Comparison of ENCODE assay signal across 1 cellular context in the genomic region with DNA sequence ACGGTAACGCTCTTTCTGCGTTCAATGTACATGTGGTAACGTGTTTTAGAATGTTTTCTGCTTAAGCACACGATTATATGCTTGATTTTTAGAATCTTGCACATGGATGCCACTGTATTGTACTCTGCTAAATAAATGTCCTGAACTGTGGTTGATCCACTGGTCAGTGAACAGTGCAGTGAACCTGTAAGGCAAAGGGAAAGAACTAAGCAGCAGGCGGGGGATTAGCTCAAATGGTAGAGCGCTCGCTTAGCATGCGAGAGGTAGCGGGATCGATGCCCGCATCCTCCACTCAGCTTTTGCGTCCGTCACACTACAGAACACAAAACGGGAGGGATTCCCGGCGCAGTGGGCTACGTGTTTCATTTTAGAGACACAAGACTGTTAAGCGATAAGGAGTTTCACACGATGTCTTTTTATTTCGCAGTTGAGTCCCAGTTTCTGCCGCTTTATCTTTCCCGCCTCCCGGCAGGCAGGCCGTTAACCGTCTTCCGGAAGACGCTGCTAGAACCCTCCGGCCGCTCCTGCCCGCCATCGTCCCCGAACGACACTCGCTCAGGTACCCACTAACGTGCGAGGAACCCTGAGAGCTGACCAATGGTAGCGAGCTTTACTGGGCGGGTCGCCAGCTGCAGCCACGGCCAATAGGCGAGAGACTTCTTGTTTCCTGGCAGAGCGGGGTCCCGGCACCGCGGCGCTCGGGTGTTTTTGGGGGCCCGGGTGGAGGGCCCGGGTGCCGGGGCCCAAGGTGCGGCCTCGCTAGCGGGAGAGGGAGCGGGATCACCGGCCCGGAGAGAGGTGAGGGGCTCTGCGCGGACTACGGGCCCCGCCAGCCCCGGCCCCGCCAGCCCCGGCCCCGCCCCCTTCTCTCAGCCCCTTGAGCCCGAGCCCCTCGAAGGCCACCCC.
TF ChIP-seq lines count a peak whose summit lies in the region.

A gene with protein sequence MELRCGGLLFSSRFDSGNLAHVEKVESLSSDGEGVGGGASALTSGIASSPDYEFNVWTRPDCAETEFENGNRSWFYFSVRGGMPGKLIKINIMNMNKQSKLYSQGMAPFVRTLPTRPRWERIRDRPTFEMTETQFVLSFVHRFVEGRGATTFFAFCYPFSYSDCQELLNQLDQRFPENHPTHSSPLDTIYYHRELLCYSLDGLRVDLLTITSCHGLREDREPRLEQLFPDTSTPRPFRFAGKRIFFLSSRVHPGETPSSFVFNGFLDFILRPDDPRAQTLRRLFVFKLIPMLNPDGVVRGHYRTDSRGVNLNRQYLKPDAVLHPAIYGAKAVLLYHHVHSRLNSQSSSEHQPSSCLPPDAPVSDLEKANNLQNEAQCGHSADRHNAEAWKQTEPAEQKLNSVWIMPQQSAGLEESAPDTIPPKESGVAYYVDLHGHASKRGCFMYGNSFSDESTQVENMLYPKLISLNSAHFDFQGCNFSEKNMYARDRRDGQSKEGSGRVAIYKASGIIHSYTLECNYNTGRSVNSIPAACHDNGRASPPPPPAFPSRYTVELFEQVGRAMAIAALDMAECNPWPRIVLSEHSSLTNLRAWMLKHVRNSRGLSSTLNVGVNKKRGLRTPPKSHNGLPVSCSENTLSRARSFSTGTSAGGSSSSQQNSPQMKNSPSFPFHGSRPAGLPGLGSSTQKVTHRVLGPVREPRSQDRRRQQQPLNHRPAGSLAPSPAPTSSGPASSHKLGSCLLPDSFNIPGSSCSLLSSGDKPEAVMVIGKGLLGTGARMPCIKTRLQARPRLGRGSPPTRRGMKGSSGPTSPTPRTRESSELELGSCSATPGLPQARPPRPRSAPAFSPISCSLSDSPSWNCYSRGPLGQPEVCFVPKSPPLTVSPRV (plus strand): TSS at position 673 of the 906 bp plus-strand sequence. CDS start 1,291 bp downstream, outside the sequence.

TF ChIP-seq in GM12878, 131 proteins besides CTCF, POLR2A, EP300 and RAD21 (continued from another document and continues in another):
- TF ChIP-seq, protein P1, sequence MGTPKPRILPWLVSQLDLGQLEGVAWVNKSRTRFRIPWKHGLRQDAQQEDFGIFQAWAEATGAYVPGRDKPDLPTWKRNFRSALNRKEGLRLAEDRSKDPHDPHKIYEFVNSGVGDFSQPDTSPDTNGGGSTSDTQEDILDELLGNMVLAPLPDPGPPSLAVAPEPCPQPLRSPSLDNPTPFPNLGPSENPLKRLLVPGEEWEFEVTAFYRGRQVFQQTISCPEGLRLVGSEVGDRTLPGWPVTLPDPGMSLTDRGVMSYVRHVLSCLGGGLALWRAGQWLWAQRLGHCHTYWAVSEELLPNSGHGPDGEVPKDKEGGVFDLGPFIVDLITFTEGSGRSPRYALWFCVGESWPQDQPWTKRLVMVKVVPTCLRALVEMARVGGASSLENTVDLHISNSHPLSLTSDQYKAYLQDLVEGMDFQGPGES (IDR thresholded peaks at IDR 0.05) = peak; percentile 53; the same call in 1 of the 2 replicates
- peak; percentile 41; the same call in 1 of the 2 replicates for TF ChIP-seq CREM (IDR thresholded peaks at IDR 0.05; ENCODE audit: low read depth)
- TF ChIP-seq MTA2 (IDR thresholded peaks at IDR 0.05; ENCODE audit: low read depth) = peak; percentile 38
- peak; percentile 42 for TF ChIP-seq NFYA (IDR thresholded peaks at IDR 0.05; ENCODE audit: borderline replicate concordance, low read depth, low read length)
- TF ChIP-seq, protein P2, sequence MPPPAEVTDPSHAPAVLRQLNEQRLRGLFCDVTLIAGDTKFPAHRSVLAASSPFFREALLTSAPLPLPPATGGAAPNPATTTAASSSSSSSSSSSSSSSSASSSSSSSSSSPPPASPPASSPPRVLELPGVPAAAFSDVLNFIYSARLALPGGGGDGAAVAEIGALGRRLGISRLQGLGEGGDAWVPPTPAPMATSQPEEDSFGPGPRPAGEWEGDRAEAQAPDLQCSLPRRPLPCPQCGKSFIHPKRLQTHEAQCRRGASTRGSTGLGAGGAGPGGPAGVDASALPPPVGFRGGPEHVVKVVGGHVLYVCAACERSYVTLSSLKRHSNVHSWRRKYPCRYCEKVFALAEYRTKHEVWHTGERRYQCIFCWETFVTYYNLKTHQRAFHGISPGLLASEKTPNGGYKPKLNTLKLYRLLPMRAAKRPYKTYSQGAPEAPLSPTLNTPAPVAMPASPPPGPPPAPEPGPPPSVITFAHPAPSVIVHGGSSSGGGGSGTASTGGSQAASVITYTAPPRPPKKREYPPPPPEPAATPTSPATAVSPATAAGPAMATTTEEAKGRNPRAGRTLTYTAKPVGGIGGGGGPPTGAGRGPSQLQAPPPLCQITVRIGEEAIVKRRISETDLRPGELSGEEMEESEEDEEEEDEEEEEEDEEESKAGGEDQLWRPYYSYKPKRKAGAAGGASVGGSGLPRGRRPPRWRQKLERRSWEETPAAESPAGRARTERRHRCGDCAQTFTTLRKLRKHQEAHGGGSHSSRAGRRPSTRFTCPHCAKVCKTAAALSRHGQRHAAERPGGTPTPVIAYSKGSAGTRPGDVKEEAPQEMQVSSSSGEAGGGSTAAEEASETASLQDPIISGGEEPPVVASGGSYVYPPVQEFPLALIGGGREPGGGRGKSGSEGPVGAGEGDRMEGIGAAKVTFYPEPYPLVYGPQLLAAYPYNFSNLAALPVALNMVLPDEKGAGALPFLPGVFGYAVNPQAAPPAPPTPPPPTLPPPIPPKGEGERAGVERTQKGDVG (CRISPR knock-in tag; IDR thresholded peaks at IDR 0.05) = no peak
- TF ChIP-seq ZNF217 (IDR thresholded peaks at IDR 0.05) = no peak
- TF ChIP-seq ASH2L (IDR thresholded peaks at IDR 0.05; ENCODE audit: borderline replicate concordance, low read depth) = no peak
- no peak for TF ChIP-seq ZNF384 (IDR thresholded peaks at IDR 0.05; ENCODE audit: borderline replicate concordance, low read depth, low read length)
- TF ChIP-seq BACH1 (IDR thresholded peaks at IDR 0.05; ENCODE audit: borderline replicate concordance) = peak; percentile 36; the same call in 1 of the 2 replicates
- TF ChIP-seq MYB (IDR thresholded peaks at IDR 0.05; ENCODE audit: borderline replicate concordance, low read depth, low read length) = peak; percentile 65; the same call in 1 of the 2 replicates
- TF ChIP-seq IKZF2 (IDR thresholded peaks at IDR 0.05) = peak in 1 of 2 experiments; percentile 76; a peak in 1 of 4 replicates
- TF ChIP-seq BHLHE40 (IDR thresholded peaks at IDR 0.05; ENCODE audit: borderline replicate concordance in 1 of 2, low read depth in 2 of 2, low read length in 1 of 2) = peak; percentile 49 to 74; a peak in 1 of 4 replicates
- TF ChIP-seq NR2C1 (IDR thresholded peaks at IDR 0.05) = no peak
- TF ChIP-seq SIN3A (IDR thresholded peaks at IDR 0.05; ENCODE audit: low read depth, low read length) = peak; percentile 84
- TF ChIP-seq, protein P3, sequence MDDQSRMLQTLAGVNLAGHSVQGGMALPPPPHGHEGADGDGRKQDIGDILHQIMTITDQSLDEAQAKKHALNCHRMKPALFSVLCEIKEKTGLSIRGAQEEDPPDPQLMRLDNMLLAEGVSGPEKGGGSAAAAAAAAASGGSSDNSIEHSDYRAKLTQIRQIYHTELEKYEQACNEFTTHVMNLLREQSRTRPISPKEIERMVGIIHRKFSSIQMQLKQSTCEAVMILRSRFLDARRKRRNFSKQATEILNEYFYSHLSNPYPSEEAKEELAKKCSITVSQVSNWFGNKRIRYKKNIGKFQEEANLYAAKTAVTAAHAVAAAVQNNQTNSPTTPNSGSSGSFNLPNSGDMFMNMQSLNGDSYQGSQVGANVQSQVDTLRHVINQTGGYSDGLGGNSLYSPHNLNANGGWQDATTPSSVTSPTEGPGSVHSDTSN (IDR thresholded peaks at IDR 0.05; ENCODE audit: insufficient replicate concordance, low read depth, low read length) = peak; percentile 54
- peak; percentile 88 for TF ChIP-seq KLF5 (IDR thresholded peaks at IDR 0.05; ENCODE audit: partially characterized antibody)
- peak; percentile 52; the same call in 1 of the 2 replicates for TF ChIP-seq BMI1 (IDR thresholded peaks at IDR 0.05; ENCODE audit: borderline replicate concordance)
- peak; percentile 74 for TF ChIP-seq CHD2 (IDR thresholded peaks at IDR 0.05; ENCODE audit: borderline replicate concordance, low read depth, low read length)
- TF ChIP-seq GATAD2B (conservative IDR thresholded peaks at IDR 0.05; ENCODE audit: low read depth) = peak; percentile 45; the same call in 1 of the 2 replicates
- TF ChIP-seq, protein P4, sequence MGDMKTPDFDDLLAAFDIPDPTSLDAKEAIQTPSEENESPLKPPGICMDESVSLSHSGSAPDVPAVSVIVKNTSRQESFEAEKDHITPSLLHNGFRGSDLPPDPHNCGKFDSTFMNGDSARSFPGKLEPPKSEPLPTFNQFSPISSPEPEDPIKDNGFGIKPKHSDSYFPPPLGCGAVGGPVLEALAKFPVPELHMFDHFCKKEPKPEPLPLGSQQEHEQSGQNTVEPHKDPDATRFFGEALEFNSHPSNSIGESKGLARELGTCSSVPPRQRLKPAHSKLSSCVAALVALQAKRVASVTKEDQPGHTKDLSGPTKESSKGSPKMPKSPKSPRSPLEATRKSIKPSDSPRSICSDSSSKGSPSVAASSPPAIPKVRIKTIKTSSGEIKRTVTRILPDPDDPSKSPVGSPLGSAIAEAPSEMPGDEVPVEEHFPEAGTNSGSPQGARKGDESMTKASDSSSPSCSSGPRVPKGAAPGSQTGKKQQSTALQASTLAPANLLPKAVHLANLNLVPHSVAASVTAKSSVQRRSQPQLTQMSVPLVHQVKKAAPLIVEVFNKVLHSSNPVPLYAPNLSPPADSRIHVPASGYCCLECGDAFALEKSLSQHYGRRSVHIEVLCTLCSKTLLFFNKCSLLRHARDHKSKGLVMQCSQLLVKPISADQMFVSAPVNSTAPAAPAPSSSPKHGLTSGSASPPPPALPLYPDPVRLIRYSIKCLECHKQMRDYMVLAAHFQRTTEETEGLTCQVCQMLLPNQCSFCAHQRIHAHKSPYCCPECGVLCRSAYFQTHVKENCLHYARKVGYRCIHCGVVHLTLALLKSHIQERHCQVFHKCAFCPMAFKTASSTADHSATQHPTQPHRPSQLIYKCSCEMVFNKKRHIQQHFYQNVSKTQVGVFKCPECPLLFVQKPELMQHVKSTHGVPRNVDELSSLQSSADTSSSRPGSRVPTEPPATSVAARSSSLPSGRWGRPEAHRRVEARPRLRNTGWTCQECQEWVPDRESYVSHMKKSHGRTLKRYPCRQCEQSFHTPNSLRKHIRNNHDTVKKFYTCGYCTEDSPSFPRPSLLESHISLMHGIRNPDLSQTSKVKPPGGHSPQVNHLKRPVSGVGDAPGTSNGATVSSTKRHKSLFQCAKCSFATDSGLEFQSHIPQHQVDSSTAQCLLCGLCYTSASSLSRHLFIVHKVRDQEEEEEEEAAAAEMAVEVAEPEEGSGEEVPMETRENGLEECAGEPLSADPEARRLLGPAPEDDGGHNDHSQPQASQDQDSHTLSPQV (IDR thresholded peaks at IDR 0.05) = 0 out of 2 replicates have a peak, but pooled peaks have one; percentile 46
- 0 out of 2 replicates have a peak, but pooled peaks have one; percentile 8 for TF ChIP-seq JUND (IDR thresholded peaks at IDR 0.05; ENCODE audit: low read depth, low read length)
- TF ChIP-seq LARP7 (IDR thresholded peaks at IDR 0.05) = 0 out of 2 replicates have a peak, but pooled peaks have one; percentile 50
- 0 out of 2 replicates have a peak, but pooled peaks have one; percentile 58 for TF ChIP-seq MEF2A (IDR thresholded peaks at IDR 0.05; ENCODE audit: insufficient read depth, low read depth, low read length)
- TF ChIP-seq, protein P5, sequence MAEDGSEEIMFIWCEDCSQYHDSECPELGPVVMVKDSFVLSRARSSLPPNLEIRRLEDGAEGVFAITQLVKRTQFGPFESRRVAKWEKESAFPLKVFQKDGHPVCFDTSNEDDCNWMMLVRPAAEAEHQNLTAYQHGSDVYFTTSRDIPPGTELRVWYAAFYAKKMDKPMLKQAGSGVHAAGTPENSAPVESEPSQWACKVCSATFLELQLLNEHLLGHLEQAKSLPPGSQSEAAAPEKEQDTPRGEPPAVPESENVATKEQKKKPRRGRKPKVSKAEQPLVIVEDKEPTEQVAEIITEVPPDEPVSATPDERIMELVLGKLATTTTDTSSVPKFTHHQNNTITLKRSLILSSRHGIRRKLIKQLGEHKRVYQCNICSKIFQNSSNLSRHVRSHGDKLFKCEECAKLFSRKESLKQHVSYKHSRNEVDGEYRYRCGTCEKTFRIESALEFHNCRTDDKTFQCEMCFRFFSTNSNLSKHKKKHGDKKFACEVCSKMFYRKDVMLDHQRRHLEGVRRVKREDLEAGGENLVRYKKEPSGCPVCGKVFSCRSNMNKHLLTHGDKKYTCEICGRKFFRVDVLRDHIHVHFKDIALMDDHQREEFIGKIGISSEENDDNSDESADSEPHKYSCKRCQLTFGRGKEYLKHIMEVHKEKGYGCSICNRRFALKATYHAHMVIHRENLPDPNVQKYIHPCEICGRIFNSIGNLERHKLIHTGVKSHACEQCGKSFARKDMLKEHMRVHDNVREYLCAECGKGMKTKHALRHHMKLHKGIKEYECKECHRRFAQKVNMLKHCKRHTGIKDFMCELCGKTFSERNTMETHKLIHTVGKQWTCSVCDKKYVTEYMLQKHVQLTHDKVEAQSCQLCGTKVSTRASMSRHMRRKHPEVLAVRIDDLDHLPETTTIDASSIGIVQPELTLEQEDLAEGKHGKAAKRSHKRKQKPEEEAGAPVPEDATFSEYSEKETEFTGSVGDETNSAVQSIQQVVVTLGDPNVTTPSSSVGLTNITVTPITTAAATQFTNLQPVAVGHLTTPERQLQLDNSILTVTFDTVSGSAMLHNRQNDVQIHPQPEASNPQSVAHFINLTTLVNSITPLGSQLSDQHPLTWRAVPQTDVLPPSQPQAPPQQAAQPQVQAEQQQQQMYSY (CRISPR knock-in tag; IDR thresholded peaks at IDR 0.05) = no peak
- TF ChIP-seq CREB1 (IDR thresholded peaks at IDR 0.05; ENCODE audit: low read depth) = peak; percentile 54
- TF ChIP-seq RAD51 (IDR thresholded peaks at IDR 0.05) = no peak; the same call in 1 of the 2 replicates
- TF ChIP-seq MYC (IDR thresholded peaks at IDR 0.05; ENCODE audit: insufficient read depth, insufficient read length, insufficient replicate concordance, low read length, severe bottlenecking) = no peak
- TF ChIP-seq, protein P6, sequence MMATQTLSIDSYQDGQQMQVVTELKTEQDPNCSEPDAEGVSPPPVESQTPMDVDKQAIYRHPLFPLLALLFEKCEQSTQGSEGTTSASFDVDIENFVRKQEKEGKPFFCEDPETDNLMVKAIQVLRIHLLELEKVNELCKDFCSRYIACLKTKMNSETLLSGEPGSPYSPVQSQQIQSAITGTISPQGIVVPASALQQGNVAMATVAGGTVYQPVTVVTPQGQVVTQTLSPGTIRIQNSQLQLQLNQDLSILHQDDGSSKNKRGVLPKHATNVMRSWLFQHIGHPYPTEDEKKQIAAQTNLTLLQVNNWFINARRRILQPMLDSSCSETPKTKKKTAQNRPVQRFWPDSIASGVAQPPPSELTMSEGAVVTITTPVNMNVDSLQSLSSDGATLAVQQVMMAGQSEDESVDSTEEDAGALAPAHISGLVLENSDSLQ (IDR thresholded peaks at IDR 0.05) = peak; percentile 73
- TF ChIP-seq NBN (IDR thresholded peaks at IDR 0.05) = peak; percentile 96
- TF ChIP-seq RBBP5 (conservative IDR thresholded peaks at IDR 0.05) = no peak
- TF ChIP-seq ZNF207 (IDR thresholded peaks at IDR 0.05; ENCODE audit: borderline replicate concordance) = peak; percentile 93
- TF ChIP-seq FOXM1 (IDR thresholded peaks at IDR 0.05; ENCODE audit: low read depth, low read length) = 0 out of 2 replicates have a peak, but pooled peaks have one; percentile 48
- no peak for TF ChIP-seq RCOR1 (conservative IDR thresholded peaks at IDR 0.05; ENCODE audit: low read depth, low read length)
- peak; percentile 71 for TF ChIP-seq TAF1 (IDR thresholded peaks at IDR 0.05; ENCODE audit: borderline replicate concordance, low read depth, low read length)
- TF ChIP-seq CBX3 (IDR thresholded peaks at IDR 0.05; ENCODE audit: borderline replicate concordance, low read depth) = no peak
